Comparison of ENCODE assay signal across 6 cellular contexts in genomic region chr19:48873476-48874308, GRCh38. TPM values are rescaled to one million over a fixed set of nuclear protein-coding genes. Genes with fewer than 3 reads are reported as not detected.
DNase-seq lines count a peak whose midpoint lies in the region; ATAC-seq, FAIRE-seq and TF ChIP-seq lines count a peak whose summit lies in the region.

No MANE protein-coding gene starts in this region.

- H3K4me3 Mint-ChIP-seq in activated T-helper 17 cell treated with anti-CD3 and anti-CD28 coated beads, Interleukin-2, amount 50 U/mL, for 72 hours: peak overlapping the region; percentile 98

- H3K27ac ChIP-seq in liver (ENCODE audit: low read depth in 1 of 2, low read length in 2 of 2): peak overlapping the region; percentile 99 to 100

- TF ChIP-seq CTCF in liver (IDR thresholded peaks at IDR 0.05; ENCODE audit: low read depth, low read length, missing input control): no peak

- H3K4me1 ChIP-seq in liver (ENCODE audit: control insufficient read depth in 4 of 4, insufficient read depth in 4 of 4, low read length in 3 of 4): peaks cover 4 to 30% (median 21%) of the 10 kb centered on the region in 4 donors

- peak overlapping the region; percentile 100 for H3K27ac Mint-ChIP-seq in activated T-helper 17 cell treated with anti-CD3 and anti-CD28 coated beads, Interleukin-2, amount 50 U/mL, for 72 hours

- 67% methylated on average over 14 of the region's 14 CpGs for WGBS in liver

- peak overlapping the region; percentile 54 to 89 for H3K9ac ChIP-seq in liver (ENCODE audit: low read depth in 1 of 2, low read length in 2 of 2)

- no peak for ATAC-seq in activated T-helper 17 cell treated with anti-CD3 and anti-CD28 coated beads, Interleukin-2, amount 50 U/mL, for 72 hours (replicated peaks)
- ATAC-seq in HG02970 (IDR thresholded peaks at IDR 0.05; ENCODE audit: low FRiP score, unreplicated experiment): no peak

- H3K9me3 ChIP-seq in liver (ENCODE audit: control insufficient read depth in 4 of 4, low read length in 3 of 4): no peaks in the 10 kb centered on the region

- DNase-seq in DMS79 (lab: John Stamatoyannopoulos, UW) (no peak), RCC 7860 (ENCODE audit: low spot score) (no peak)

- peaks cover 68% of the 10 kb centered on the region for H3K36me3 Mint-ChIP-seq in activated T-helper 17 cell treated with anti-CD3 and anti-CD28 coated beads, Interleukin-2, amount 50 U/mL, for 72 hours (ENCODE audit: low read depth)

- H3K4me3 ChIP-seq in GM08714 (ENCODE audit: low read length): peak overlapping the region; percentile 85
- H3K4me3 ChIP-seq in liver (ENCODE audit: low read depth in 1 of 3, low read length in 3 of 3): peak overlapping the region; percentile 74 to 94 (median 79)

- H3K9me3 Mint-ChIP-seq in activated T-helper 17 cell treated with anti-CD3 and anti-CD28 coated beads, Interleukin-2, amount 50 U/mL, for 72 hours: no peaks in the 10 kb centered on the region

- no peak for FAIRE-seq in RCC 7860 (lab: Jason Lieb, UNC)

- H3K27me3 ChIP-seq in liver (ENCODE audit: control insufficient read depth in 4 of 4, insufficient read depth in 4 of 4, low read length in 3 of 4): no peaks in the 10 kb centered on the region

- no peaks in the 10 kb centered on the region for H3K27me3 Mint-ChIP-seq in activated T-helper 17 cell treated with anti-CD3 and anti-CD28 coated beads, Interleukin-2, amount 50 U/mL, for 72 hours

- peaks cover 0 to 14% (median 10%) of the 10 kb centered on the region in 4 donors for H3K36me3 ChIP-seq in liver (ENCODE audit: control insufficient read depth in 4 of 4, insufficient read depth in 3 of 4, low read depth in 1 of 4, low read length in 3 of 4)

- no peak for TF ChIP-seq RAD21 in liver (IDR thresholded peaks at IDR 0.05)

- H3K4me1 Mint-ChIP-seq in activated T-helper 17 cell treated with anti-CD3 and anti-CD28 coated beads, Interleukin-2, amount 50 U/mL, for 72 hours: peaks cover 24% of the 10 kb centered on the region

TF ChIP-seq in liver, 16 proteins besides CTCF, POLR2A, EP300 and RAD21:
- no peak for TF ChIP-seq REST (IDR thresholded peaks at IDR 0.05)
- no peak for TF ChIP-seq HNF4G (IDR thresholded peaks at IDR 0.05)
- no peak for TF ChIP-seq SP1 (IDR thresholded peaks at IDR 0.05)
- TF ChIP-seq EGR1 (IDR thresholded peaks at IDR 0.05; ENCODE audit: low read depth in 2 of 2): no peak
- TF ChIP-seq FOXA2 (IDR thresholded peaks at IDR 0.05): no peak
- TF ChIP-seq NR2F2 (IDR thresholded peaks at IDR 0.05): no peak
- TF ChIP-seq ZBTB33 (IDR thresholded peaks at IDR 0.05): no peak
- TF ChIP-seq, protein P1, sequence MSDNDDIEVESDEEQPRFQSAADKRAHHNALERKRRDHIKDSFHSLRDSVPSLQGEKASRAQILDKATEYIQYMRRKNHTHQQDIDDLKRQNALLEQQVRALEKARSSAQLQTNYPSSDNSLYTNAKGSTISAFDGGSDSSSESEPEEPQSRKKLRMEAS (IDR thresholded peaks at IDR 0.05): no peak
- TF ChIP-seq RXRA (IDR thresholded peaks at IDR 0.05): no peak
- TF ChIP-seq, protein P2, sequence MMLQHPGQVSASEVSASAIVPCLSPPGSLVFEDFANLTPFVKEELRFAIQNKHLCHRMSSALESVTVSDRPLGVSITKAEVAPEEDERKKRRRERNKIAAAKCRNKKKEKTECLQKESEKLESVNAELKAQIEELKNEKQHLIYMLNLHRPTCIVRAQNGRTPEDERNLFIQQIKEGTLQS (IDR thresholded peaks at IDR 0.05): no peak
- TF ChIP-seq TAF1 (conservative IDR thresholded peaks at IDR 0.05): no peak
- no peak for TF ChIP-seq YY1 (IDR thresholded peaks at IDR 0.05)
- TF ChIP-seq GABPA (IDR thresholded peaks at IDR 0.05 in 1 of 2, conservative IDR thresholded peaks at IDR 0.05 in 1 of 2): no peak
- no peak for TF ChIP-seq JUND (IDR thresholded peaks at IDR 0.05)
- TF ChIP-seq FOXA1 (IDR thresholded peaks at IDR 0.05): no peak

RNA-seq across cellular contexts. Expression of gene PPP1R15A, which starts 1.5 kb away (rescaled TPM):
- 100 to 1,000 TPM in 1 of 2 donors, 10 to 100 TPM in 1; 75.1 to 129 TPM for total RNA-seq in activated T-helper 17 cell treated with anti-CD3 and anti-CD28 coated beads, Interleukin-2, amount 50 U/mL, for 72 hours
- 10 to 100 TPM; 13.2 to 52.5 TPM for total RNA-seq in liver
- polyA plus RNA-seq in liver: 1 to 10 TPM; 5.6 to 9.3 TPM

RNA-seq across cellular contexts. Expression of gene PLEKHA4, which starts 5.3 kb away (rescaled TPM):
- total RNA-seq in activated T-helper 17 cell treated with anti-CD3 and anti-CD28 coated beads, Interleukin-2, amount 50 U/mL, for 72 hours: 10 to 100 TPM in 1 of 2 donors, 1 to 10 TPM in 1; 6.5 to 17.6 TPM
- total RNA-seq in liver: 1 to 10 TPM; 4.4 to 7.3 TPM
- 10 to 100 TPM in 1 of 2 donors, 1 to 10 TPM in 1; 5.3 to 17.2 TPM for polyA plus RNA-seq in liver

RNA-seq across cellular contexts. Expression of gene TULP2, which starts 24.9 kb away (rescaled TPM):
- total RNA-seq in activated T-helper 17 cell treated with anti-CD3 and anti-CD28 coated beads, Interleukin-2, amount 50 U/mL, for 72 hours: not detected
- total RNA-seq in liver: under 1 TPM in 1 of 2 donors, not detected in 1; 0.05 TPM
- polyA plus RNA-seq in liver: under 1 TPM; 0.03 to 0.19 TPM

RNA-seq across cellular contexts. Expression of gene NUCB1, which starts 26.4 kb away (rescaled TPM):
- 100 to 1,000 TPM; 158 to 184 TPM for total RNA-seq in activated T-helper 17 cell treated with anti-CD3 and anti-CD28 coated beads, Interleukin-2, amount 50 U/mL, for 72 hours
- total RNA-seq in liver: 100 to 1,000 TPM; 196 to 280 TPM
- 100 to 1,000 TPM; 186 to 775 TPM for polyA plus RNA-seq in liver

RNA-seq across cellular contexts. Expression of gene HSD17B14, which starts 37.4 kb away (rescaled TPM):
- 1 to 10 TPM in 1 of 2 donors, not detected in 1; 1.6 TPM for total RNA-seq in activated T-helper 17 cell treated with anti-CD3 and anti-CD28 coated beads, Interleukin-2, amount 50 U/mL, for 72 hours
- total RNA-seq in liver: 10 to 100 TPM in 1 of 2 donors, 1 to 10 TPM in 1; 3.7 to 11.2 TPM
- polyA plus RNA-seq in liver: 10 to 100 TPM in 1 of 2 donors, 1 to 10 TPM in 1; 4.9 to 12.6 TPM
